In genomic region chr2:113175736-113176695, GRCh38 we compare ENCODE assay signal across 10 cellular contexts. TPM values are rescaled to one million over a fixed set of nuclear protein-coding genes. Genes with fewer than 3 reads are reported as not detected.
DNase-seq lines count a peak whose midpoint lies in the region; TF ChIP-seq lines count a peak whose summit lies in the region.
"Had no signal": no experiment of that assay in that cellular context is flagged by ENCODE, and none has a peak within 500 bp of the region (broad histone marks: within the 10 kb centered on the region; RNA-seq: fewer than 3 reads in every experiment).

No MANE protein-coding gene starts in this region.

- H3K27ac Mint-ChIP-seq in activated naive CD4-positive, alpha-beta T cell treated with anti-CD3 and anti-CD28 coated beads, Interleukin-2, amount 50 U/mL, for 24 hours, result peak overlapping the region; percentile 88
- H3K27ac Mint-ChIP-seq: mesothelial cell of epicardium had no signal

- intact Hi-C loops in posterior vena cava (cut with DNase I), result no loop called here

- H3K9me3 Mint-ChIP-seq in activated naive CD4-positive, alpha-beta T cell treated with anti-CD3 and anti-CD28 coated beads, Interleukin-2, amount 50 U/mL, for 24 hours, result peaks cover 3% of the 10 kb centered on the region

- peak overlapping the region; percentile 81 for H3K4me3 ChIP-seq in GM06990 (replicated peaks; ENCODE audit: low read depth, low read length)
- peak overlapping the region; percentile 94 for H3K4me3 ChIP-seq in Jurkat, Clone E6-1 (ENCODE audit: low read length)
- H3K4me3 ChIP-seq in MG63, result no peak overlapping the region

- H3K9me3 ChIP-seq in MG63, result no peaks in the 10 kb centered on the region

- DNase-seq in GM06990 (ENCODE audit: extremely low read depth, insufficient read length) (no peak), posterior vena cava (ENCODE audit: low spot score) (peak; percentile 50), SHP77 treated with DMSO at 0.1 percent for 48 hours (lab: John Stamatoyannopoulos, UW) (no peak), Kasumi-1 (lab: John Stamatoyannopoulos, UW) (no peak), MG63 (no peak), cerebellar nuclear complex (lab: John Stamatoyannopoulos, UW) (no peak)
- DNase-seq in Jurkat, Clone E6-1 (ENCODE audit: low read depth, low spot score), result no peak

- peaks cover 5% of the 10 kb centered on the region for H3K36me3 ChIP-seq in GM06990 (ENCODE audit: control insufficient read depth, insufficient read depth, low read length)
- no peaks in the 10 kb centered on the region for H3K36me3 ChIP-seq in MG63

- no peak for TF ChIP-seq CTCF in GM06990 (IDR thresholded peaks at IDR 0.05; ENCODE audit: insufficient read depth, low read length, poor library complexity, severe bottlenecking)

- peaks cover 14% of the 10 kb centered on the region for H3K36me3 Mint-ChIP-seq in activated naive CD4-positive, alpha-beta T cell treated with anti-CD3 and anti-CD28 coated beads, Interleukin-2, amount 50 U/mL, for 24 hours
- H3K36me3 Mint-ChIP-seq: mesothelial cell of epicardium had no signal

- no peaks in the 10 kb centered on the region for H3K27me3 Mint-ChIP-seq in activated naive CD4-positive, alpha-beta T cell treated with anti-CD3 and anti-CD28 coated beads, Interleukin-2, amount 50 U/mL, for 24 hours

- H3K4me1 Mint-ChIP-seq in activated naive CD4-positive, alpha-beta T cell treated with anti-CD3 and anti-CD28 coated beads, Interleukin-2, amount 50 U/mL, for 24 hours, result peaks cover 82% of the 10 kb centered on the region

- no peaks in the 10 kb centered on the region for H3K27me3 ChIP-seq in GM06990 (replicated peaks; ENCODE audit: control insufficient read depth, insufficient read depth, low read length)
- H3K27me3 ChIP-seq in MG63, result no peaks in the 10 kb centered on the region

- peak overlapping the region; percentile 89 for H3K4me3 Mint-ChIP-seq in activated naive CD4-positive, alpha-beta T cell treated with anti-CD3 and anti-CD28 coated beads, Interleukin-2, amount 50 U/mL, for 24 hours
- H3K4me3 Mint-ChIP-seq: mesothelial cell of epicardium had no signal

RNA-seq across cellular contexts. Expression of gene PSD4, which starts 2.2 kb away (rescaled TPM):
- 69.3 TPM for polyA plus RNA-seq in Jurkat, Clone E6-1 (2012; ENCODE audit: insufficient read depth, insufficient read length)
- total RNA-seq in posterior vena cava, result 10 to 100 TPM in 1 of 2 donors, 1 to 10 TPM in 1; 5.8 to 10.5 TPM
- total RNA-seq in MG63 (2014; rRNA removed; shearing (Covaris generic); ENCODE audit: low replicate concordance), result 0.16 and 0.59 TPM in 2 replicates

RNA-seq across cellular contexts. Expression of gene IL1RN, which starts 48.6 kb away (rescaled TPM):
- not detected for polyA plus RNA-seq in Jurkat, Clone E6-1 (2012; ENCODE audit: insufficient read depth, insufficient read length)
- total RNA-seq in posterior vena cava, result 1 to 10 TPM; 1.7 to 3.0 TPM
- 0.86 and 7.1 TPM in 2 replicates for total RNA-seq in MG63 (2014; rRNA removed; shearing (Covaris generic); ENCODE audit: low replicate concordance)
- total RNA-seq: mesothelial cell of epicardium, skeletal muscle tissue had no signal
